9 cellular contexts compared by ENCODE assay signal in genomic region chr18:21907451-21907850, GRCh38.
"Had no signal": no experiment of that assay in that cellular context is flagged by ENCODE, and none has a peak within 500 bp of the region (broad histone marks: within the 10 kb centered on the region; RNA-seq: fewer than 3 reads in every experiment).

No MANE protein-coding gene starts in this region.

- H3K9me3 ChIP-seq: HAP-1 had no signal

- ATAC-seq: HCT116, HepG2 had no signal

- H3K4me1 ChIP-seq: HAP-1 had no signal

- H3K27ac ChIP-seq: GM23248, HL-60 had no signal

- DNase-seq: GM23248, GOT3, H7, HFFc6 had no signal

- H3K9me3 Mint-ChIP-seq: HFFc6, IgD-negative memory B cell had no signal

- H3K36me3 ChIP-seq: HAP-1 had no signal

- H3K27ac Mint-ChIP-seq: HFFc6, IgD-negative memory B cell had no signal

- H3K4me3 ChIP-seq: GM23248, HAP-1 had no signal

- H3K4me3 Mint-ChIP-seq: HFFc6, IgD-negative memory B cell had no signal
